8 cellular contexts compared by ENCODE assay signal in the genomic region with DNA sequence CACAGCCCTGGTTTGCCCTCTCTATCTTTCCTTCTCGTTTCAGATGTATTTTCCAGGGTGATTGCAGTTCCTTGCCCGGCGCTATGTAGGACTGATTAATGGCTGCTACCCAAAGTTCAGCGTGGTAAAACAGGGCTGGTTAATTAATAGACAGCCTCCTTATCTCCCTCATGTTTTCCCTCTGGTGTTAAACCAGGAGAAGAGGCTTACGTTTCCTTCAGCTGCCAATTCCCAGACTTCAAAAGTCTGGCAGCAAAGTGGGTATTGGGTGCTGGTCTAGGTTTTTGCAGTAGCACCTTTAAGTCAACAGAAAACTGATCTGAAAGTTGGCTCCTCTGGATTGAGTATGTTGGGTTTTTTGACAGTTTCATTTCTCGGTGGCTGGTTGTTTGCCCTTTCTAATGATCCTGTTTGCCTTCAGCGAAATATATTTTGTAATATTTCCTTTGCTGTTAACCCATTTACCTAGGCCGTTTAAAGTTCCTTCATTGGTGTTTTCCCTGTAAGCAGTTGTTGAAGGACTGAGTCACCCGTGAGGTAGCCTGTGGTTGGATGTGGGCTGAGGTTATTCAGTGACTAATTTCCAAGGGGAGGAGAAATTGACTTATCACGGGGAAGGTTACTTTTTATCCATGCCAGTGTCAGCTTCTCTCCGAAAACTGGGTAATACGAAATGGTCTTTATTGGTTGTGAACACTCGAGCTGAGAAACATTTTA.
A peak's percentile ranks its signal among the peaks of the same experiment; 100 is the strongest.
DNase-seq lines count a peak whose midpoint lies in the region; ATAC-seq and TF ChIP-seq lines count a peak whose summit lies in the region.

No MANE protein-coding gene starts in this region.

- H3K4me1 ChIP-seq in mucosa of descending colon (ENCODE audit: low read depth) (peaks cover 36% of the 10 kb centered on the region), vagina (peaks cover 42% of the 10 kb centered on the region)

- CTCF ChIA-PET in GM10248 (lab: Yijun Ruan, JAX) = interaction anchor here (0.9 to 1.5 kb wide), 2 partner anchors 88 to 256 kb away, joined by 3 read pairs; no protein-coding TSS in a partner anchor

- peak overlapping the region; percentile 70 for H3K27ac ChIP-seq in vagina

- ATAC-seq in GM21825 (IDR thresholded peaks at IDR 0.05; ENCODE audit: unreplicated experiment) (peak; percentile 61), mucosa of descending colon (peak; percentile 69), HG03457 (IDR thresholded peaks at IDR 0.05; ENCODE audit: unreplicated experiment) (no peak)

- in situ Hi-C loops in astrocyte of the cerebellum (cut with HindIII; ENCODE audit: low sequenced_read_pairs) = no loop called here

- no peak for TF ChIP-seq POLR2A in vagina (IDR thresholded peaks at IDR 0.05)

- DNase-seq in GM10248 (ENCODE audit: extremely low spot score) = peak; percentile 42
- DNase-seq in NCI-H226 = peak; percentile 93
- DNase-seq in astrocyte of the cerebellum (ENCODE audit: low read depth) = peak; percentile 96
- peak in 1 of 3 donors; percentile 69 for DNase-seq in mucosa of descending colon
- DNase-seq in vagina (ENCODE audit: extremely low spot score in 2 of 2) = no peak
- DNase-seq in NCI-H1048 (lab: John Stamatoyannopoulos, UW) = no peak

- H3K36me3 ChIP-seq in mucosa of descending colon (ENCODE audit: low read depth) (no peaks in the 10 kb centered on the region), vagina (no peaks in the 10 kb centered on the region)

- TF ChIP-seq CTCF in GM10248 (IDR thresholded peaks at IDR 0.05; ENCODE audit: control extremely low read depth, extremely low read depth, low read depth, missing control alignments) (no peak), astrocyte of the cerebellum (IDR thresholded peaks at IDR 0.05; ENCODE audit: low read depth, low read length, missing control alignments) (no peak), mucosa of descending colon (IDR thresholded peaks at IDR 0.05) (no peak), vagina (IDR thresholded peaks at IDR 0.05) (no peak)

- H3K27me3 ChIP-seq in vagina = no peaks in the 10 kb centered on the region

- H3K4me3 ChIP-seq in astrocyte of the cerebellum (ENCODE audit: low read depth, low read length) (peak overlapping the region; percentile 70), mucosa of descending colon (peak overlapping the region; percentile 22), vagina (peak overlapping the region in 1 of 2 donors; percentile 19)

- intact Hi-C loops in mucosa of descending colon (cut with DNase I, micrococcal nuclease) (no loop called here), vagina (cut with DNase I) (no loop called here)

- POLR2A ChIA-PET in GM10248 (lab: Yijun Ruan, JAX) = no interaction called here

- H3K9me3 ChIP-seq in mucosa of descending colon (no peaks in the 10 kb centered on the region), vagina (no peaks in the 10 kb centered on the region)

Comparison
In these comparisons a context has a peak if more than half of its experiments do, and no peak if none do; other contexts are left out.
1. DNase-seq: peak in GM10248 (single experiment), NCI-H226 (single experiment) and astrocyte of the cerebellum (single experiment); none in vagina (0 of 2) and NCI-H1048 (single experiment).